In the genomic region with DNA sequence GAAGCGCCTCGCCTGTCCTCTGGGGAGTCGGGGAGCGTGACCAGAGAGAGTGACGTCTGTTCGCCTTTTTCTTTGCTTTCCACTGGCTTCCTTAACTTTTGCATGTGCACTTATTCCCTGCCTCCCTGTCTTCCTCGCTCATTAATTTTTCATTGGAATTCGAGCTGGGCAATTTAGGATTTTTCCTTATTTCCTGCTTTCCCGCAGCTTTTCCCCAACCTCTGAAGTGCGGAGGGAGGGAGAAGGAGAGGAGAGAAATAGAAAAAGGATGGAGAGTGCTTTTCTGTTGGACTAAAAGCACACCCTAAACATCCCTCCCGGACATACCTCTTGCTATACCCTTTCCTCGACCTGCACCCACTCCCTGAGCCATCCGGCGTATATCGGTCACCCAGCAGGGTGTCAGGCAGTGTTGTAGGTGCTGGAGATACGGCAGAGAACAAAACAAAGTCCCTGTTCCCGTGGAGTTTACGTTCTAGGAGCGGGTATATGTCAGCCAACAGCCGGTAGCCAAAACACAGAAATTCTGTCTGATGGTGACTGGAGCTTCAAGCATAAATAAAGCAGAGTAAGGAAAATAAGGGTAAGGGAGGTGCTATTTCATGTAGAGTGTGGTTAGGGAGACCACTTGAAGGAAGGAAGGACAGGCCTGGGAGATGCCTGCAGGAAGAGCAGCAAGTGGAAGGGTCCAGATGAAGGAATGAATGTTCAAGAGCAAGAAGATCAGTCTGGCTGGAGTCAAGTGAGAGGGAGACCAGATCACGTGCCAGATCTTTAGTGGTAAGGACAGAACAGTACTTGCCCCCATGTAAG, we compare ENCODE assay signal across 8 cellular contexts. TPM values are rescaled to one million over a fixed set of nuclear protein-coding genes. Genes with fewer than 3 reads are reported as not detected.
DNase-seq lines count a peak whose midpoint lies in the region; ATAC-seq lines count a peak whose summit lies in the region.

No MANE protein-coding gene starts in this region.

- peaks cover 3% of the 10 kb centered on the region for H3K9me3 ChIP-seq in iPS-18c (ENCODE audit: control insufficient read depth, insufficient read depth, low read length)
- H3K9me3 ChIP-seq in subcutaneous abdominal adipose tissue (ENCODE audit: control insufficient read depth in 5 of 5, low read length in 5 of 5): no peaks in the 10 kb centered on the region

- no peak for DNase-seq in activated CD4-positive, alpha-beta T cell treated with anti-CD3 and anti-CD28 coated beads for 36 hours
- no peak for DNase-seq in activated CD4-positive, alpha-beta T cell treated with anti-CD3 and anti-CD28 coated beads for 1 hour
- peak; percentile 38 for DNase-seq in activated T-cell treated with anti-CD3 and anti-CD28 coated beads, Interleukin-2, amount 50 U/mL, for 24 hours
- no peak for DNase-seq in COR-L47 (lab: John Stamatoyannopoulos, UW)
- no peak for DNase-seq in activated CD8-positive, alpha-beta memory T cell treated with anti-CD3 and anti-CD28 coated beads, Interleukin-2, amount 50 U/mL, for 4 hours

- POLR2A ChIA-PET in activated CD4-positive, alpha-beta T cell treated with anti-CD3 and anti-CD28 coated beads for 36 hours (lab: Charles Lee): interaction anchor here (1.0 kb wide), 1 partner anchor 12 kb away, joined by 3 read pairs; no protein-coding TSS in a partner anchor

- no peaks in the 10 kb centered on the region for H3K9me3 Mint-ChIP-seq in activated CD4-positive, alpha-beta T cell treated with anti-CD3 and anti-CD28 coated beads for 36 hours (ENCODE audit: low read depth)
- H3K9me3 Mint-ChIP-seq in activated T-cell treated with anti-CD3 and anti-CD28 coated beads, Interleukin-2, amount 50 U/mL, for 24 hours: no peaks in the 10 kb centered on the region

- H3K27ac Mint-ChIP-seq in activated CD4-positive, alpha-beta T cell treated with anti-CD3 and anti-CD28 coated beads for 36 hours: peak overlapping the region; percentile 69
- peak overlapping the region; percentile 92 for H3K27ac Mint-ChIP-seq in activated T-cell treated with anti-CD3 and anti-CD28 coated beads, Interleukin-2, amount 50 U/mL, for 24 hours

- intact Hi-C loops in activated CD4-positive, alpha-beta T cell treated with anti-CD3 and anti-CD28 coated beads for 36 hours (cut with DNase I, micrococcal nuclease): loop anchor here (1.0 to 5.0 kb wide), 9 partner anchors 17 to 997 kb away; a partner anchor contains a TSS

- H3K27ac ChIP-seq in subcutaneous abdominal adipose tissue (ENCODE audit: low read depth, low read length): peak overlapping the region; percentile 89

- H3K36me3 ChIP-seq in subcutaneous abdominal adipose tissue (ENCODE audit: control insufficient read depth in 5 of 5, insufficient read depth in 5 of 5, low read length in 5 of 5): peaks cover 0 to 2% (median 0%) of the 10 kb centered on the region in 5 donors

- H3K27me3 Mint-ChIP-seq in activated CD4-positive, alpha-beta T cell treated with anti-CD3 and anti-CD28 coated beads for 36 hours: no peaks in the 10 kb centered on the region
- no peaks in the 10 kb centered on the region for H3K27me3 Mint-ChIP-seq in activated T-cell treated with anti-CD3 and anti-CD28 coated beads, Interleukin-2, amount 50 U/mL, for 24 hours

- no peak for ATAC-seq in activated CD4-positive, alpha-beta T cell treated with anti-CD3 and anti-CD28 coated beads for 36 hours
- no peak for ATAC-seq in GM19463 (IDR thresholded peaks at IDR 0.05; ENCODE audit: unreplicated experiment)

- H3K9ac ChIP-seq in subcutaneous abdominal adipose tissue (ENCODE audit: low read length in 5 of 5): peak overlapping the region in 1 of 5 donors; percentile 92

- H3K4me1 ChIP-seq in subcutaneous abdominal adipose tissue (ENCODE audit: control insufficient read depth in 5 of 5, insufficient read depth in 5 of 5, low read length in 5 of 5): peaks cover 0 to 22% (median 21%) of the 10 kb centered on the region in 5 donors

- H3K27me3 ChIP-seq in subcutaneous abdominal adipose tissue (ENCODE audit: control insufficient read depth in 5 of 5, insufficient read depth in 4 of 5, low read length in 5 of 5): no peaks in the 10 kb centered on the region

- peak overlapping the region; percentile 99 for H3K4me3 Mint-ChIP-seq in activated CD4-positive, alpha-beta T cell treated with anti-CD3 and anti-CD28 coated beads for 36 hours
- H3K4me3 Mint-ChIP-seq in activated T-cell treated with anti-CD3 and anti-CD28 coated beads, Interleukin-2, amount 50 U/mL, for 24 hours: peak overlapping the region; percentile 97

- H3K4me1 Mint-ChIP-seq in activated CD4-positive, alpha-beta T cell treated with anti-CD3 and anti-CD28 coated beads for 36 hours: peaks cover 30% of the 10 kb centered on the region
- peaks cover 36% of the 10 kb centered on the region for H3K4me1 Mint-ChIP-seq in activated T-cell treated with anti-CD3 and anti-CD28 coated beads, Interleukin-2, amount 50 U/mL, for 24 hours (ENCODE audit: low read depth)

- H3K4me3 ChIP-seq in iPS-18c (ENCODE audit: insufficient read depth, low read depth, low read length) (peak overlapping the region; percentile 71), subcutaneous abdominal adipose tissue (ENCODE audit: low read depth in 1 of 5, low read length in 5 of 5) (peak overlapping the region; percentile 69 to 89 (median 80))

- CTCF ChIA-PET in activated CD4-positive, alpha-beta T cell treated with anti-CD3 and anti-CD28 coated beads for 36 hours (lab: Charles Lee): interaction anchor here (0.6 kb wide), 1 partner anchor 140 kb away, joined by 5 read pairs; no protein-coding TSS in a partner anchor

- peaks cover 22% of the 10 kb centered on the region for H3K36me3 Mint-ChIP-seq in activated CD4-positive, alpha-beta T cell treated with anti-CD3 and anti-CD28 coated beads for 36 hours (ENCODE audit: low read depth)
- peaks cover 30% of the 10 kb centered on the region for H3K36me3 Mint-ChIP-seq in activated T-cell treated with anti-CD3 and anti-CD28 coated beads, Interleukin-2, amount 50 U/mL, for 24 hours (ENCODE audit: low read depth)

RNA-seq across cellular contexts. Expression of a gene that starts 0.6 kb away (rescaled TPM):
- 10 to 100 TPM; 60.6 to 81.4 TPM for total RNA-seq in activated CD4-positive, alpha-beta T cell treated with anti-CD3 and anti-CD28 coated beads for 36 hours
